In genomic region chr1:115975569-115976061, GRCh38 we compare ENCODE assay signal across 8 cellular contexts. TPM values are rescaled to one million over a fixed set of nuclear protein-coding genes. Genes with fewer than 3 reads are reported as not detected.
A peak's percentile ranks its signal among the peaks of the same experiment; 100 is the strongest.
DNase-seq lines count a peak whose midpoint lies in the region; ATAC-seq and TF ChIP-seq lines count a peak whose summit lies in the region.

No MANE protein-coding gene starts in this region.

- no peaks in the 10 kb centered on the region for H3K36me3 ChIP-seq in tibial artery

- in situ Hi-C loops in astrocyte of the cerebellum (cut with HindIII; ENCODE audit: low sequenced_read_pairs): no loop called here

- H3K4me3 ChIP-seq in astrocyte of the cerebellum (ENCODE audit: low read depth, low read length): peak overlapping the region; percentile 60
- peak overlapping the region; percentile 83 for H3K4me3 ChIP-seq in lower leg skin (ENCODE audit: low read depth, poor library complexity, severe bottlenecking)
- peak overlapping the region; percentile 78 to 86 for H3K4me3 ChIP-seq in tibial artery

- peaks cover 7% of the 10 kb centered on the region for H3K4me1 Mint-ChIP-seq in activated T-cell treated with anti-CD3 and anti-CD28 coated beads, Interleukin-2, amount 50 U/mL, for 4 hours (ENCODE audit: low read depth)

- H3K9me3 ChIP-seq in tibial artery: no peaks in the 10 kb centered on the region

- H3K4me3 Mint-ChIP-seq in activated T-cell treated with anti-CD3 and anti-CD28 coated beads, Interleukin-2, amount 50 U/mL, for 4 hours: peak overlapping the region; percentile 88

- no peak for TF ChIP-seq POLR2A in lower leg skin (IDR thresholded peaks at IDR 0.05)

- ATAC-seq in activated T-cell treated with anti-CD3 and anti-CD28 coated beads, Interleukin-2, amount 50 U/mL, for 4 hours: no peak
- ATAC-seq in left lobe of liver: no peak

- H3K4me1 ChIP-seq in tibial artery: peaks cover 0 to 16% (median 3%) of the 10 kb centered on the region in 4 donors

- DNase-seq in activated T-cell treated with anti-CD3 and anti-CD28 coated beads, Interleukin-2, amount 50 U/mL, for 4 hours: no peak
- DNase-seq in activated T-cell treated with anti-CD3 and anti-CD28 coated beads for 4 hours (no peak), astrocyte of the cerebellum (ENCODE audit: low read depth) (no peak), lower leg skin (ENCODE audit: low spot score in 2 of 2) (no peak), tibial artery (no peak), left lobe of liver (ENCODE audit: low spot score) (no peak), AG08395 (ENCODE audit: low spot score) (no peak), SW 1271 (lab: John Stamatoyannopoulos, UW) (no peak)

- intact Hi-C loops in lower leg skin (cut with DNase I; ENCODE audit: low total_unique reads) (loop anchor here (2.0 to 5.0 kb wide), 2 partner anchors 47 to 163 kb away; no protein-coding TSS in a partner anchor), tibial artery (cut with DNase I; ENCODE audit: low total_unique reads) (no loop called here)

- no peaks in the 10 kb centered on the region for H3K36me3 Mint-ChIP-seq in activated T-cell treated with anti-CD3 and anti-CD28 coated beads, Interleukin-2, amount 50 U/mL, for 4 hours (ENCODE audit: insufficient read depth)

- no peaks in the 10 kb centered on the region for H3K27me3 ChIP-seq in tibial artery

- H3K27ac ChIP-seq in tibial artery: peak overlapping the region; percentile 84 to 86

- WGBS in lower leg skin, 2 donors: 40 to 42% methylated on average over 11 of the region's 11 CpGs

- H3K27me3 Mint-ChIP-seq in activated T-cell treated with anti-CD3 and anti-CD28 coated beads, Interleukin-2, amount 50 U/mL, for 4 hours (ENCODE audit: low read depth): peaks cover 46% of the 10 kb centered on the region

- TF ChIP-seq CTCF in astrocyte of the cerebellum (IDR thresholded peaks at IDR 0.05; ENCODE audit: low read depth, low read length, missing control alignments) (no peak), lower leg skin (IDR thresholded peaks at IDR 0.05) (no peak), tibial artery (IDR thresholded peaks at IDR 0.05) (no peak)

- no peaks in the 10 kb centered on the region for H3K9me3 Mint-ChIP-seq in activated T-cell treated with anti-CD3 and anti-CD28 coated beads, Interleukin-2, amount 50 U/mL, for 4 hours

RNA-seq across cellular contexts. Expression of gene SLC22A15, which starts 0.7 kb away (rescaled TPM):
- under 1 TPM; 0.05 to 0.55 (median 0.08) TPM for total RNA-seq in activated T-cell treated with anti-CD3 and anti-CD28 coated beads, Interleukin-2, amount 50 U/mL, for 4 hours
- total RNA-seq in lower leg skin (10 to 100 TPM in 3 of 4 donors, 1 to 10 TPM in 1; 7.9 to 11.5 (median 10.5) TPM), left lobe of liver (0.23 TPM)
